1 cellular context compared by ENCODE assay signal in genomic region chrX:49193542-49193964, GRCh38.
A peak's percentile ranks its signal among the peaks of the same experiment; 100 is the strongest.
TF ChIP-seq lines count a peak whose summit lies in the region.

No MANE protein-coding gene starts in this region.

TF ChIP-seq in K562, 482 proteins besides CTCF, POLR2A, EP300 and RAD21:
- TF ChIP-seq ZBTB7A (IDR thresholded peaks at IDR 0.05; ENCODE audit: borderline replicate concordance, control insufficient read depth, low read depth, low read length) (no peak), ZNF212 (CRISPR knock-in tag; IDR thresholded peaks at IDR 0.05) (no peak), THRAP3 (IDR thresholded peaks at IDR 0.05; ENCODE audit: borderline replicate concordance) (no peak), HMGN3 (IDR thresholded peaks at IDR 0.05; ENCODE audit: borderline replicate concordance, extremely low read depth, insufficient read length, low read depth, low read length) (no peak), ZNF57 (CRISPR knock-in tag; IDR thresholded peaks at IDR 0.05) (no peak), EGR1 (conservative IDR thresholded peaks at IDR 0.05) (peak; percentile 43), ZNF408 (CRISPR knock-in tag; IDR thresholded peaks at IDR 0.05; ENCODE audit: low read depth) (no peak)
